1 cellular context compared by ENCODE assay signal in the genomic region with DNA sequence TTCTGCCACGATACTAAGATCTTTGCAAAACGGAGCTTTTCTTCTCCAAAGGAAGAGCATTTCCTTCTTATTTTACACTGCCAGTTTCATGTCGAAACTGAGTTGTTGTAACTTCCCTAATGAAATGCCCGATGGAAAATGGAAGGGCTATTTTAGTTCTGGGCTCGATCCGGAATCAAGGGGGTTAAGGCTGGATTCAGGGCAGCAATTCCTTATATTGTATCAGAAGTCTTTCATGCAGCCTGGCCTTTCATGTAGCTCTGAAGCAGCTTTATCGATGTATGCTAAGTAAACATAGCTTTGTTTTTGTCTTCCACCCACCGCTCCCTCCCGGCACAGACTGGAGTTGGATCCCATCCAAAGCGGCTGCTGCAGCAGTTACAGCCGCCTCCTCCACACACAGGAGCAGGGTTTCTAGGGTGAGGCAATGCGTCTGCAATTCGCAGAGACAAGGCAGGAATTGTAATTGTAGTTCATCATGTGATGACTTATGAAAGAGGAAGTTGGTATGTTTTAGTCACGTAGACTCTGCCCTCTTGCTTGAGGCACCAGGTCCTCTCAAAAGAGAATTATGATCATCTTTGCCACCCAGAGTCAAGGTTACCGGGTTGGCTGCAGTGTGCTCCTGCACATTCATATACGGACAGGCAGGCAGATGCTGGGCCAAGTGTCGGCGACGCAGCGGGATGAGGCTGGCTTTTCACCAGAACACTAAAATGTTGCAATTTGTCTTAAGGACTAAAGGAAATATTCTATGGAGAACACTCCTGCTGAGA.
TF ChIP-seq lines count a peak whose summit lies in the region.

No MANE protein-coding gene starts in this region.

TF ChIP-seq in K562, 482 proteins besides CTCF, POLR2A, EP300 and RAD21 (continued from another document):
- TF ChIP-seq RHOXF2B (CRISPR knock-in tag; conservative IDR thresholded peaks at IDR 0.05) (0 out of 2 replicates have a peak, but pooled peaks have one; percentile 6), HEY1 (CRISPR knock-in tag; IDR thresholded peaks at IDR 0.05; ENCODE audit: borderline replicate concordance) (no peak; the same call in 1 of the 2 replicates), HOXB6 (CRISPR knock-in tag; IDR thresholded peaks at IDR 0.05; ENCODE audit: borderline replicate concordance) (no peak), HDAC3 (IDR thresholded peaks at IDR 0.05; ENCODE audit: borderline replicate concordance, partially characterized antibody) (peak; percentile 87), POLR2AphosphoS2 (IDR thresholded peaks at IDR 0.05; ENCODE audit: low read length) (no peak), NFYB (IDR thresholded peaks at IDR 0.05; ENCODE audit: extremely low read depth, insufficient read length) (no peak), TOE1 (IDR thresholded peaks at IDR 0.05; ENCODE audit: borderline replicate concordance) (peak; percentile 96), TOE1 (CRISPR knock-in tag; IDR thresholded peaks at IDR 0.05; ENCODE audit: borderline replicate concordance, low read depth) (peak; percentile 42; the same call in 1 of the 2 replicates), ZC3H11A (IDR thresholded peaks at IDR 0.05; ENCODE audit: low read depth, low read length) (no peak), OTX1 (CRISPR knock-in tag; IDR thresholded peaks at IDR 0.05) (0 out of 2 replicates have a peak, but pooled peaks have one; percentile 18), FOXO4 (CRISPR knock-in tag; IDR thresholded peaks at IDR 0.05) (no peak), RBM17 (IDR thresholded peaks at IDR 0.05; ENCODE audit: borderline replicate concordance, low read depth, low read length) (no peak), ZNF785 (CRISPR knock-in tag; IDR thresholded peaks at IDR 0.05) (no peak), NEUROD1 (IDR thresholded peaks at IDR 0.05; ENCODE audit: borderline replicate concordance, low read depth, low read length, partially characterized antibody) (peak; percentile 93), SMARCA4 (IDR thresholded peaks at IDR 0.05) (peak; percentile 94), FOS (IDR thresholded peaks at IDR 0.05; ENCODE audit: extremely low read depth, insufficient read length) (peak; percentile 5), SMAD1 (IDR thresholded peaks at IDR 0.05; ENCODE audit: low read depth, low read length, partially characterized antibody) (peak; percentile 97), TCFL5 (CRISPR knock-in tag; conservative IDR thresholded peaks at IDR 0.05) (no peak), ZNF140 (CRISPR knock-in tag; IDR thresholded peaks at IDR 0.05) (no peak), C11orf30 (IDR thresholded peaks at IDR 0.05; ENCODE audit: low read depth) (peak; percentile 55), JUNB (CRISPR knock-in tag; conservative IDR thresholded peaks at IDR 0.05) (no peak), ZNF79 (CRISPR knock-in tag; IDR thresholded peaks at IDR 0.05; ENCODE audit: low read depth) (no peak), BRD9 (IDR thresholded peaks at IDR 0.05; ENCODE audit: low read depth, partially characterized antibody) (peak; percentile 90), ZNF197 (CRISPR knock-in tag; IDR thresholded peaks at IDR 0.05; ENCODE audit: low read depth) (no peak), NR0B1 (IDR thresholded peaks at IDR 0.05; ENCODE audit: partially characterized antibody) (no peak), PCBP2 (IDR thresholded peaks at IDR 0.05; ENCODE audit: low read depth, low read length, poor library complexity, severe bottlenecking) (no peak), SMC3 (conservative IDR thresholded peaks at IDR 0.05; ENCODE audit: insufficient read depth, low read depth, low read length) (peak; percentile 26), KDM5B (IDR thresholded peaks at IDR 0.05; ENCODE audit: insufficient replicate concordance, low read depth, low read length) (peak; percentile 52), CBX2 (IDR thresholded peaks at IDR 0.05; ENCODE audit: insufficient read depth, low read length, poor library complexity, severe bottlenecking) (no peak), ZC3H8 (IDR thresholded peaks at IDR 0.05) (no peak)
- TF ChIP-seq, protein P1, sequence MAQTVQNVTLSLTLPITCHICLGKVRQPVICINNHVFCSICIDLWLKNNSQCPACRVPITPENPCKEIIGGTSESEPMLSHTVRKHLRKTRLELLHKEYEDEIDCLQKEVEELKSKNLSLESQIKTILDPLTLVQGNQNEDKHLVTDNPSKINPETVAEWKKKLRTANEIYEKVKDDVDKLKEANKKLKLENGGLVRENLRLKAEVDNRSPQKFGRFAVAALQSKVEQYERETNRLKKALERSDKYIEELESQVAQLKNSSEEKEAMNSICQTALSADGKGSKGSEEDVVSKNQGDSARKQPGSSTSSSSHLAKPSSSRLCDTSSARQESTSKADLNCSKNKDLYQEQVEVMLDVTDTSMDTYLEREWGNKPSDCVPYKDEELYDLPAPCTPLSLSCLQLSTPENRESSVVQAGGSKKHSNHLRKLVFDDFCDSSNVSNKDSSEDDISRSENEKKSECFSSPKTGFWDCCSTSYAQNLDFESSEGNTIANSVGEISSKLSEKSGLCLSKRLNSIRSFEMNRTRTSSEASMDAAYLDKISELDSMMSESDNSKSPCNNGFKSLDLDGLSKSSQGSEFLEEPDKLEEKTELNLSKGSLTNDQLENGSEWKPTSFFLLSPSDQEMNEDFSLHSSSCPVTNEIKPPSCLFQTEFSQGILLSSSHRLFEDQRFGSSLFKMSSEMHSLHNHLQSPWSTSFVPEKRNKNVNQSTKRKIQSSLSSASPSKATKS (CRISPR knock-in tag; IDR thresholded peaks at IDR 0.05): no peak
- TF ChIP-seq, protein P2, sequence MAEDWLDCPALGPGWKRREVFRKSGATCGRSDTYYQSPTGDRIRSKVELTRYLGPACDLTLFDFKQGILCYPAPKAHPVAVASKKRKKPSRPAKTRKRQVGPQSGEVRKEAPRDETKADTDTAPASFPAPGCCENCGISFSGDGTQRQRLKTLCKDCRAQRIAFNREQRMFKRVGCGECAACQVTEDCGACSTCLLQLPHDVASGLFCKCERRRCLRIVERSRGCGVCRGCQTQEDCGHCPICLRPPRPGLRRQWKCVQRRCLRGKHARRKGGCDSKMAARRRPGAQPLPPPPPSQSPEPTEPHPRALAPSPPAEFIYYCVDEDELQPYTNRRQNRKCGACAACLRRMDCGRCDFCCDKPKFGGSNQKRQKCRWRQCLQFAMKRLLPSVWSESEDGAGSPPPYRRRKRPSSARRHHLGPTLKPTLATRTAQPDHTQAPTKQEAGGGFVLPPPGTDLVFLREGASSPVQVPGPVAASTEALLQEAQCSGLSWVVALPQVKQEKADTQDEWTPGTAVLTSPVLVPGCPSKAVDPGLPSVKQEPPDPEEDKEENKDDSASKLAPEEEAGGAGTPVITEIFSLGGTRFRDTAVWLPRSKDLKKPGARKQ (CRISPR knock-in tag; IDR thresholded peaks at IDR 0.05): peak; percentile 56; the same call in 1 of the 2 replicates
- TF ChIP-seq, protein P3, sequence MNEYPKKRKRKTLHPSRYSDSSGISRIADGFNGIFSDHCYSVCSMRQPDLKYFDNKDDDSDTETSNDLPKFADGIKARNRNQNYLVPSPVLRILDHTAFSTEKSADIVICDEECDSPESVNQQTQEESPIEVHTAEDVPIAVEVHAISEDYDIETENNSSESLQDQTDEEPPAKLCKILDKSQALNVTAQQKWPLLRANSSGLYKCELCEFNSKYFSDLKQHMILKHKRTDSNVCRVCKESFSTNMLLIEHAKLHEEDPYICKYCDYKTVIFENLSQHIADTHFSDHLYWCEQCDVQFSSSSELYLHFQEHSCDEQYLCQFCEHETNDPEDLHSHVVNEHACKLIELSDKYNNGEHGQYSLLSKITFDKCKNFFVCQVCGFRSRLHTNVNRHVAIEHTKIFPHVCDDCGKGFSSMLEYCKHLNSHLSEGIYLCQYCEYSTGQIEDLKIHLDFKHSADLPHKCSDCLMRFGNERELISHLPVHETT (CRISPR knock-in tag; conservative IDR thresholded peaks at IDR 0.05 in 1 of 2, IDR thresholded peaks at IDR 0.05 in 1 of 2): peak in 1 of 2 experiments; percentile 76; a peak in 1 of 4 replicates
- TF ChIP-seq, protein P4, sequence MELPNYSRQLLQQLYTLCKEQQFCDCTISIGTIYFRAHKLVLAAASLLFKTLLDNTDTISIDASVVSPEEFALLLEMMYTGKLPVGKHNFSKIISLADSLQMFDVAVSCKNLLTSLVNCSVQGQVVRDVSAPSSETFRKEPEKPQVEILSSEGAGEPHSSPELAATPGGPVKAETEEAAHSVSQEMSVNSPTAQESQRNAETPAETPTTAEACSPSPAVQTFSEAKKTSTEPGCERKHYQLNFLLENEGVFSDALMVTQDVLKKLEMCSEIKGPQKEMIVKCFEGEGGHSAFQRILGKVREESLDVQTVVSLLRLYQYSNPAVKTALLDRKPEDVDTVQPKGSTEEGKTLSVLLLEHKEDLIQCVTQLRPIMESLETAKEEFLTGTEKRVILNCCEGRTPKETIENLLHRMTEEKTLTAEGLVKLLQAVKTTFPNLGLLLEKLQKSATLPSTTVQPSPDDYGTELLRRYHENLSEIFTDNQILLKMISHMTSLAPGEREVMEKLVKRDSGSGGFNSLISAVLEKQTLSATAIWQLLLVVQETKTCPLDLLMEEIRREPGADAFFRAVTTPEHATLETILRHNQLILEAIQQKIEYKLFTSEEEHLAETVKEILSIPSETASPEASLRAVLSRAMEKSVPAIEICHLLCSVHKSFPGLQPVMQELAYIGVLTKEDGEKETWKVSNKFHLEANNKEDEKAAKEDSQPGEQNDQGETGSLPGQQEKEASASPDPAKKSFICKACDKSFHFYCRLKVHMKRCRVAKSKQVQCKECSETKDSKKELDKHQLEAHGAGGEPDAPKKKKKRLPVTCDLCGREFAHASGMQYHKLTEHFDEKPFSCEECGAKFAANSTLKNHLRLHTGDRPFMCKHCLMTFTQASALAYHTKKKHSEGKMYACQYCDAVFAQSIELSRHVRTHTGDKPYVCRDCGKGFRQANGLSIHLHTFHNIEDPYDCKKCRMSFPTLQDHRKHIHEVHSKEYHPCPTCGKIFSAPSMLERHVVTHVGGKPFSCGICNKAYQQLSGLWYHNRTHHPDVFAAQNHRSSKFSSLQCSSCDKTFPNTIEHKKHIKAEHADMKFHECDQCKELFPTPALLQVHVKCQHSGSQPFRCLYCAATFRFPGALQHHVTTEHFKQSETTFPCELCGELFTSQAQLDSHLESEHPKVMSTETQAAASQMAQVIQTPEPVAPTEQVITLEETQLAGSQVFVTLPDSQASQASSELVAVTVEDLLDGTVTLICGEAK (IDR thresholded peaks at IDR 0.05): no peak
- TF ChIP-seq, protein P4 (CRISPR knock-in tag; IDR thresholded peaks at IDR 0.05): no peak
- TF ChIP-seq, protein P5, sequence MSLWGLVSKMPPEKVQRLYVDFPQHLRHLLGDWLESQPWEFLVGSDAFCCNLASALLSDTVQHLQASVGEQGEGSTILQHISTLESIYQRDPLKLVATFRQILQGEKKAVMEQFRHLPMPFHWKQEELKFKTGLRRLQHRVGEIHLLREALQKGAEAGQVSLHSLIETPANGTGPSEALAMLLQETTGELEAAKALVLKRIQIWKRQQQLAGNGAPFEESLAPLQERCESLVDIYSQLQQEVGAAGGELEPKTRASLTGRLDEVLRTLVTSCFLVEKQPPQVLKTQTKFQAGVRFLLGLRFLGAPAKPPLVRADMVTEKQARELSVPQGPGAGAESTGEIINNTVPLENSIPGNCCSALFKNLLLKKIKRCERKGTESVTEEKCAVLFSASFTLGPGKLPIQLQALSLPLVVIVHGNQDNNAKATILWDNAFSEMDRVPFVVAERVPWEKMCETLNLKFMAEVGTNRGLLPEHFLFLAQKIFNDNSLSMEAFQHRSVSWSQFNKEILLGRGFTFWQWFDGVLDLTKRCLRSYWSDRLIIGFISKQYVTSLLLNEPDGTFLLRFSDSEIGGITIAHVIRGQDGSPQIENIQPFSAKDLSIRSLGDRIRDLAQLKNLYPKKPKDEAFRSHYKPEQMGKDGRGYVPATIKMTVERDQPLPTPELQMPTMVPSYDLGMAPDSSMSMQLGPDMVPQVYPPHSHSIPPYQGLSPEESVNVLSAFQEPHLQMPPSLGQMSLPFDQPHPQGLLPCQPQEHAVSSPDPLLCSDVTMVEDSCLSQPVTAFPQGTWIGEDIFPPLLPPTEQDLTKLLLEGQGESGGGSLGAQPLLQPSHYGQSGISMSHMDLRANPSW (CRISPR knock-in tag; IDR thresholded peaks at IDR 0.05): no peak
TF ChIP-seq in K562: peak in this region for 198.
